22 cellular contexts compared by ENCODE assay signal in the genomic region with DNA sequence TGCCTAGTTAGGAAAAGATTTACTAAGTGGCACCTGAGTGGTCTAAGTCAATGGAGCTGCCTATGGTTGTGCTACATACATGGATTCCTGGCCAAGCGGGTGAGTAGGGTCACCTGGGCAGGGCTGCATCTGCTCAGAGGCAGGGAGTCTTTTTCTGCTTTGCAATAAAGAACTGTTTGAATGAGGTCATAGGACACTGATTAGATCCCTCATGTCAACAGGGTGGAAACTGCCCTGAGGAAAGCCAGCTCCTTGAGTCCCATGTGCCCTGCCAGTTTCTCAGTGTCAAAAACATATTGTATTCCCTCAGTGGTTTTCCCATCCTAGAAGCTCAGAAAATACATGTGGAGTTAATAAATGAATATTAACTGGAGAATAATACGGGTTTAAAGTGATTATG. TPM values are rescaled to one million over a fixed set of nuclear protein-coding genes. Genes with fewer than 3 reads are reported as not detected.
A peak's percentile ranks its signal among the peaks of the same experiment; 100 is the strongest.
DNase-seq lines count a peak whose midpoint lies in the region; ATAC-seq, FAIRE-seq and TF ChIP-seq lines count a peak whose summit lies in the region.
"Had no signal": no experiment of that assay in that cellular context is flagged by ENCODE, and none has a peak within 500 bp of the region (broad histone marks: within the 10 kb centered on the region; RNA-seq: fewer than 3 reads in every experiment).

No MANE protein-coding gene starts in this region.

- H4K20me1 ChIP-seq in K562 (replicated peaks; ENCODE audit: control insufficient read depth, insufficient read depth, low read length) = 0 out of 2 replicates have a peak, but pooled peaks cover 4% of the 10 kb centered on the region

- H3K36me3 ChIP-seq in HEK293 (ENCODE audit: control insufficient read depth in 2 of 2, insufficient read depth in 1 of 2, low read length in 2 of 2) (no peaks in the 10 kb centered on the region; a peak in 1 of 3 replicates), K562 (ENCODE audit: control insufficient read depth, insufficient read depth, low read length) (no peaks in the 10 kb centered on the region), mucosa of descending colon (ENCODE audit: low read depth) (no peaks in the 10 kb centered on the region)
- H3K36me3 ChIP-seq: BLaER1 had no signal

- BruUV-seq in K562 (replicated peaks; lab: Mats Ljungman, UMichigan) = no TSS peak

- no peaks in the 10 kb centered on the region for H3K79me2 ChIP-seq in K562 (ENCODE audit: control insufficient read depth, insufficient read depth, low read length)

- H3K4me3 ChIP-seq in HEK293 (ENCODE audit: low read depth, low read length) = no peak overlapping the region
- no peak overlapping the region for H3K4me3 ChIP-seq in K562
- no peak overlapping the region for H3K4me3 ChIP-seq in mucosa of descending colon
- H3K4me3 ChIP-seq: BLaER1, SK-N-MC had no signal

- H3K9me1 ChIP-seq in K562 (ENCODE audit: control insufficient read depth, insufficient read depth, low read length) = no peaks in the 10 kb centered on the region

- TF ChIP-seq EP300 in K562 (IDR thresholded peaks at IDR 0.05; ENCODE audit: low read length) = no peak

- peaks cover 23 to 33% of the 10 kb centered on the region in 2 experiments for H3K27me3 ChIP-seq in K562 (ENCODE audit: control insufficient read depth in 2 of 2, insufficient read depth in 2 of 2, low read length in 2 of 2)

- FAIRE-seq in K562 (lab: Jason Lieb, UNC) (no peak), GM19239 (lab: Jason Lieb, UNC) (no peak)

- TF ChIP-seq POLR2A in K562 (conservative IDR thresholded peaks at IDR 0.05) = no peak

- DNase-seq in DMS 273 (lab: John Stamatoyannopoulos, UW; ENCODE audit: unreplicated experiment) (peak; percentile 10), DMS 273 treated with DMSO at 0.1 percent for 48 hours (lab: John Stamatoyannopoulos, UW) (no peak), K562 (ENCODE audit: extremely low read depth in 1 of 4, low spot score in 3 of 4) (no peak), mucosa of descending colon (peak in 1 of 3 donors; percentile 28), NCI-H345 treated with DMSO at 0.1 percent for 48 hours (lab: John Stamatoyannopoulos, UW; ENCODE audit: unreplicated experiment) (no peak), GM19239 (ENCODE audit: insufficient read length, low spot score) (no peak), G401 (ENCODE audit: low spot score) (no peak)
- DNase-seq: CD8-positive, alpha-beta T cell; H7; NCI-H1417 treated with DMSO at 0.1 percent for 48 hours; NCI-H2029 treated with DMSO at 0.1 percent for 48 hours; NCI-H2171 treated with DMSO at 0.1 percent for 48 hours; NCI-H510A; NCI-H82; T-helper 1 cell had no signal

- no peak overlapping the region for H3K4me2 ChIP-seq in K562 (ENCODE audit: insufficient read depth, low read length)
- H3K4me2 ChIP-seq: BLaER1 had no signal

- no peak overlapping the region for H2AFZ ChIP-seq in K562 (ENCODE audit: low read depth, low read length)

- H3K27ac ChIP-seq in HEK293 (ENCODE audit: extremely low read depth, low read depth, low read length) (no peak overlapping the region), K562 (ENCODE audit: extremely low read depth, low read depth, low read length) (no peak overlapping the region)
- H3K27ac ChIP-seq: 22Rv1, BLaER1, SK-N-MC had no signal

- in situ Hi-C loops in K562 (cut with MboI) (no loop called here), G401 (cut with HindIII; ENCODE audit: low sequenced_read_pairs) (no loop called here)

- intact Hi-C loops in K562 (cut with micrococcal nuclease) = no loop called here
- intact Hi-C loops in mucosa of descending colon (cut with DNase I, micrococcal nuclease) = no loop called here

- H3K4me1 ChIP-seq in HEK293 (ENCODE audit: control insufficient read depth, insufficient read depth, low read length) (peaks cover 13% of the 10 kb centered on the region), K562 (replicated peaks in 1 of 2; ENCODE audit: control insufficient read depth in 2 of 2, insufficient read depth in 2 of 2, low read length in 2 of 2) (peaks cover 0 to 15% of the 10 kb centered on the region in 2 experiments; a peak in 2 of 5 replicates), mucosa of descending colon (ENCODE audit: low read depth) (peaks cover 10% of the 10 kb centered on the region)

- POLR2A ChIA-PET in HEK293 (lab: Yijun Ruan, JAX) = interaction anchor here (0.6 to 1.3 kb wide), 2 partner anchors 56 to 67 kb away, joined by 3 read pairs; no protein-coding TSS in a partner anchor
- POLR2A ChIA-PET in K562 (lab: Yijun Ruan, JAX) = interaction anchor here (1.0 kb wide), 1 partner anchor 13 kb away, joined by 5 read pairs; no protein-coding TSS in a partner anchor

- ATAC-seq in K562 = no peak
- ATAC-seq in mucosa of descending colon = peak; percentile 56
- ATAC-seq: CD8-positive, alpha-beta T cell; Panc1; Right ventricle myocardium inferior had no signal

- CTCF ChIA-PET in HEK293 (lab: Yijun Ruan, JAX) (interaction anchor here (1.3 to 3.2 kb wide), 2 partner anchors 9 to 178 kb away, joined by 3 to 24 read pairs; no protein-coding TSS in a partner anchor), K562 (lab: Yijun Ruan, JAX; ENCODE audit: low intra/inter-chr PET ratio) (no interaction called here)

- no peak for TF ChIP-seq RAD21 in K562 (CRISPR knock-in tag; conservative IDR thresholded peaks at IDR 0.05 in 1 of 2, IDR thresholded peaks at IDR 0.05 in 1 of 2)

- TF ChIP-seq CTCF in HEK293 (tag by site-specific recombination; IDR thresholded peaks at IDR 0.05) (no peak), K562 (IDR thresholded peaks at IDR 0.05 in 2 of 3, conservative IDR thresholded peaks at IDR 0.05 in 1 of 3; ENCODE audit: insufficient read depth in 2 of 3, low read depth in 1 of 3, low read length in 3 of 3) (no peak), mucosa of descending colon (IDR thresholded peaks at IDR 0.05) (no peak)

- no peak overlapping the region for H3K9ac ChIP-seq in K562 (ENCODE audit: insufficient read depth in 1 of 2, low read depth in 2 of 2, low read length in 2 of 2)
- H3K9ac ChIP-seq: BLaER1 had no signal

- no peaks in the 10 kb centered on the region for H3K9me3 ChIP-seq in HEK293 (ENCODE audit: control insufficient read depth, insufficient read depth, low read depth, low read length)
- no peaks in the 10 kb centered on the region for H3K9me3 ChIP-seq in K562 (replicated peaks; ENCODE audit: control insufficient read depth, insufficient read depth, low read depth, low read length)
- H3K9me3 ChIP-seq in mucosa of descending colon = no peaks in the 10 kb centered on the region

- WGBS in K562 (ENCODE audit: insufficient coverage, low coverage, missing lambda C conversion rate) = 2% methylated on average over 2 of the region's 2 CpGs

TF ChIP-seq in K562, 482 proteins besides CTCF, POLR2A, EP300 and RAD21 (continues in another document):
- TF ChIP-seq ATF7 (IDR thresholded peaks at IDR 0.05) = 0 out of 2 replicates have a peak, but pooled peaks have one; percentile 15
- TF ChIP-seq, protein P1, sequence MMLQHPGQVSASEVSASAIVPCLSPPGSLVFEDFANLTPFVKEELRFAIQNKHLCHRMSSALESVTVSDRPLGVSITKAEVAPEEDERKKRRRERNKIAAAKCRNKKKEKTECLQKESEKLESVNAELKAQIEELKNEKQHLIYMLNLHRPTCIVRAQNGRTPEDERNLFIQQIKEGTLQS (IDR thresholded peaks at IDR 0.05) = 0 out of 2 replicates have a peak, but pooled peaks have one; percentile 10
- TF ChIP-seq, protein P1 (CRISPR knock-in tag; conservative IDR thresholded peaks at IDR 0.05) = no peak

RNA-seq across cellular contexts. Expression of a gene that starts 4.6 kb away (rescaled TPM):
- total RNA-seq in K562 (2011; cell fraction: chromatin; rRNA removed; ENCODE audit: low replicate concordance) = not detected in 2 replicates
- not detected in 2 replicates for total RNA-seq in K562 (2011; cell fraction: nucleolus; rRNA removed)
- total RNA-seq in K562 (2011; cell fraction: nucleoplasm; rRNA removed) = not detected in 2 replicates
- total RNA-seq in K562 (2014; rRNA removed) (not detected in 2 replicates), K562 (2014; rRNA removed; fragmentation: Illumina TruSeq; extraction: Trizol) (not detected in 2 replicates), K562 (2015; rRNA removed; fragmentation: Illumina TruSeq; extraction: Trizol) (not detected in 2 replicates), K562 (2021) (0.07 and 0.13 TPM in 2 replicates), mucosa of descending colon (10 to 100 TPM; 29.0 to 62.0 (median 49.0) TPM)
- polyA plus RNA-seq in K562 (2011; rRNA removed) (not detected in 2 replicates), K562 (2014; fragmentation: Illumina TruSeq; extraction: Trizol) (not detected in 2 replicates), K562 (2014; fragmentation: Nextera tagmentation; extraction: Ambion mirVana) (not detected), K562 (2014; rRNA removed) (not detected in 2 replicates)
- polyA plus RNA-seq in K562 (2011; cell fraction: cytosol; rRNA removed) = not detected in 2 replicates
- not detected in 2 replicates for polyA plus RNA-seq in K562 (2011; cell fraction: nucleus; rRNA removed)
- polyA plus RNA-seq in K562 (2012) = 0.03 TPM in 1 of 2 replicates, not detected in the other
- not detected in 2 replicates for polyA minus RNA-seq in K562 (2011; rRNA and poly(A)+ RNA removed)
- 0.29 and 0.73 TPM in 2 replicates for polyA minus RNA-seq in K562 (2011; cell fraction: cytosol; rRNA and poly(A)+ RNA removed)
- 0.11 and 0.27 TPM in 2 replicates for polyA minus RNA-seq in K562 (2011; cell fraction: nucleus; rRNA and poly(A)+ RNA removed)
- total RNA-seq in G401 (2014; rRNA removed; shearing (Covaris generic)) = 0.43 and 0.44 TPM in 2 replicates
- total RNA-seq: CD8-positive, alpha-beta T cell had no signal

RNA-seq across cellular contexts. Expression of a gene that starts 31.1 kb away (rescaled TPM):
- total RNA-seq in K562 (2011; cell fraction: chromatin; rRNA removed; ENCODE audit: low replicate concordance) = not detected in 2 replicates
- not detected in 2 replicates for total RNA-seq in K562 (2011; cell fraction: nucleolus; rRNA removed)
- total RNA-seq in K562 (2011; cell fraction: nucleoplasm; rRNA removed) = not detected in 2 replicates
- total RNA-seq in K562 (2014; rRNA removed) (0.36 TPM in 1 of 2 replicates, not detected in the other), K562 (2014; rRNA removed; fragmentation: Illumina TruSeq; extraction: Trizol) (not detected in 2 replicates), K562 (2015; rRNA removed; fragmentation: Illumina TruSeq; extraction: Trizol) (not detected in 2 replicates), K562 (2021) (not detected in 2 replicates), mucosa of descending colon (1 to 10 TPM; 1.5 to 3.3 (median 1.9) TPM)
- polyA plus RNA-seq in K562 (2011; rRNA removed) (not detected in 2 replicates), K562 (2014; fragmentation: Illumina TruSeq; extraction: Trizol) (not detected in 2 replicates), K562 (2014; fragmentation: Nextera tagmentation; extraction: Ambion mirVana) (not detected), K562 (2014; rRNA removed) (0.03 TPM in 1 of 2 replicates, not detected in the other)
- not detected in 2 replicates for polyA plus RNA-seq in K562 (2011; cell fraction: cytosol; rRNA removed)
- not detected in 2 replicates for polyA plus RNA-seq in K562 (2011; cell fraction: nucleus; rRNA removed)
- 0.10 TPM in 1 of 2 replicates, not detected in the other for polyA plus RNA-seq in K562 (2012)
- not detected in 2 replicates for polyA minus RNA-seq in K562 (2011; rRNA and poly(A)+ RNA removed)
- polyA minus RNA-seq in K562 (2011; cell fraction: cytosol; rRNA and poly(A)+ RNA removed) = not detected in 2 replicates
- not detected in 2 replicates for polyA minus RNA-seq in K562 (2011; cell fraction: nucleus; rRNA and poly(A)+ RNA removed)
- not detected in 2 replicates for total RNA-seq in G401 (2014; rRNA removed; shearing (Covaris generic))
- total RNA-seq: CD8-positive, alpha-beta T cell; HT1080 had no signal

Comparison
In these comparisons a context has a peak if more than half of its experiments do, and no peak if none do; other contexts are left out.
1. RNA of a gene that starts 4.6 kb away (total RNA-seq): 29.0 to 62.0 TPM in mucosa of descending colon; 0.43 to 0.44 TPM in G401 and 0.07 to 0.13 TPM in K562; every median in the first group is over 10 times any median in the second.